Comparison of ENCODE assay signal across 12 cellular contexts in the genomic region with DNA sequence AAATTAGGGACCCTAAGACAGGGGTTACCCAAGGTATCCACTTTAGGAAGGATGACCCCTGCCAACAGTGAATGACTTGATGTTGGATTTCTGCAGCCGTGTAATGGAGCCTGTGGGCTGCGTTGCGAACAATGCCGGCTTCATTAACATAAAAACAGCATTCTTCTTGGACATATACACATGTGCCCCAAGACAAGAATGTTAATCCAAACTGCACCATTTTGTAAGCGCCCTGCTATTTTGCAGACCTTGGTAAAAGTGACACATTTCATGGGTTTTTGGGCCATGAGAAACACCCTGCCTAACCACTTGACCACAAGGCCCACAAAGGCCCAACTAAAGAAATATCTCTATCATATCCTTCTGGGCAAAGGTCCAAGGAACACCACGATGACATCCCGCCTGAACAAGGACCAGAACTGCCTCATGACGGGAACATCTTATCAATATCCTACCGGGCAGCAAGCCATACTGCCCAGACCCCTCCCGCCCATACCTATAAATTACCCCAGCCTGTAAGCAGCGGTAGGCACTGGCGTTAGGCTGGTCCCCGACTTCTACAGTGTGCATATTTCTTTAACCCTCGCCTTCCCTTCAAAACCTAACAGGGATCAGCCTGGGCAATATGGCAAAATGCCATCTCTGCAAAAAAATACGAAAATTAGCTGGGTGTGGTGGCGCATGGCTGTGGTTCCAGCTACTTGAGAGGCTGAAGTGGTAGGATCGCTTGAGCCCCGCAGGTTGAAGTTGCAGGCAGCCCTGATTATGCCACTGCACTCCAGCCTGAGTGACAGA. TPM values are rescaled to one million over a fixed set of nuclear protein-coding genes. Genes with fewer than 3 reads are reported as not detected.
DNase-seq lines count a peak whose midpoint lies in the region; FAIRE-seq and TF ChIP-seq lines count a peak whose summit lies in the region.
"Had no signal": no experiment of that assay in that cellular context is flagged by ENCODE, and none has a peak within 500 bp of the region (broad histone marks: within the 10 kb centered on the region; RNA-seq: fewer than 3 reads in every experiment).

No MANE protein-coding gene starts in this region.

- FAIRE-seq in astrocyte (lab: Jason Lieb, UNC): peak; percentile 13
- FAIRE-seq: islet of Langerhans had no signal

- peak overlapping the region; percentile 16 for H3K27ac ChIP-seq in astrocyte (ENCODE audit: low read depth, low read length)
- H3K27ac ChIP-seq in thyroid gland: peak overlapping the region in 2 of 3 donors; percentile 12 to 58
- H3K27ac ChIP-seq: 22Rv1 had no signal

- H3K27me3 ChIP-seq in astrocyte (ENCODE audit: insufficient read depth, low read length) (no peaks in the 10 kb centered on the region), thyroid gland (no peaks in the 10 kb centered on the region)

- H3K27me3 Mint-ChIP-seq in astrocyte (ENCODE audit: low read depth, unreplicated experiment) (no peaks in the 10 kb centered on the region), immature natural killer cell (ENCODE audit: low read depth in 3 of 3) (peaks cover 6 to 8% (median 6%) of the 10 kb centered on the region in 3 donors)

- H3K4me1 Mint-ChIP-seq in astrocyte (ENCODE audit: low read depth, unreplicated experiment) (peaks cover 9% of the 10 kb centered on the region), immature natural killer cell (peaks cover 16 to 32% of the 10 kb centered on the region in 2 donors)

- no peak overlapping the region for H3K4me3 ChIP-seq in astrocyte (ENCODE audit: insufficient read depth, low read depth, low read length)
- H3K4me3 ChIP-seq in thyroid gland (replicated peaks in 1 of 3): no peak overlapping the region

- H3K4me3 Mint-ChIP-seq in astrocyte (ENCODE audit: unreplicated experiment) (no peak overlapping the region), immature natural killer cell (peak overlapping the region; percentile 29 to 80 (median 40))

- TF ChIP-seq POLR2A in thyroid gland (IDR thresholded peaks at IDR 0.05): no peak

- DNase-seq in DMS153 treated with DMSO at 0.1 percent for 48 hours (lab: John Stamatoyannopoulos, UW; ENCODE audit: unreplicated experiment) (peak; percentile 4), DMS153 (lab: John Stamatoyannopoulos, UW) (no peak), astrocyte (ENCODE audit: low read depth) (peak; percentile 92), immature natural killer cell (peak in 2 of 3 donors; percentile 19), thyroid gland (peak in 1 of 2 donors; percentile 10), NCI-H526 (lab: John Stamatoyannopoulos, UW) (no peak), NAMALWA (ENCODE audit: low spot score) (no peak), Ammon's horn (ENCODE audit: low spot score) (no peak)
- DNase-seq: activated effector memory CD4-positive, alpha-beta T cell treated with anti-CD3 and anti-CD28 coated beads, Interleukin-2, amount 50 U/mL, for 16 hours; T1000 had no signal

- no peak overlapping the region for H2AFZ ChIP-seq in astrocyte (ENCODE audit: low read depth, low read length)

- WGBS in thyroid gland, 2 donors: 45 to 56% methylated on average over 18 of the region's 18 CpGs

- no peaks in the 10 kb centered on the region for H3K9me3 ChIP-seq in astrocyte (ENCODE audit: insufficient read depth, low read depth, low read length)
- H3K9me3 ChIP-seq in thyroid gland: no peaks in the 10 kb centered on the region

- intact Hi-C loops in thyroid gland (cut with DNase I): no loop called here

- TF ChIP-seq CTCF in astrocyte (IDR thresholded peaks at IDR 0.05; ENCODE audit: insufficient read depth, low read depth, low read length) (no peak), thyroid gland (IDR thresholded peaks at IDR 0.05) (no peak)

- H3K27ac Mint-ChIP-seq in astrocyte (ENCODE audit: unreplicated experiment): no peak overlapping the region
- H3K27ac Mint-ChIP-seq in immature natural killer cell: no peak overlapping the region

- H3K4me2 ChIP-seq in astrocyte (ENCODE audit: low read length): peak overlapping the region; percentile 46

- peaks cover 12% of the 10 kb centered on the region for H3K9me3 Mint-ChIP-seq in astrocyte (ENCODE audit: unreplicated experiment)
- peaks cover 0 to 10% (median 0%) of the 10 kb centered on the region in 6 donors for H3K9me3 Mint-ChIP-seq in immature natural killer cell

- no peaks in the 10 kb centered on the region for H3K79me2 ChIP-seq in astrocyte (ENCODE audit: insufficient read depth, low read length)

- H3K9ac ChIP-seq in astrocyte (ENCODE audit: low read length): no peak overlapping the region

- H4K20me1 ChIP-seq in astrocyte (ENCODE audit: insufficient read depth, low read length): no peaks in the 10 kb centered on the region

- H3K4me1 ChIP-seq in astrocyte (ENCODE audit: insufficient read depth, low read length) (peaks cover 15% of the 10 kb centered on the region), thyroid gland (peaks cover 0 to 12% of the 10 kb centered on the region in 2 donors)

- H3K36me3 Mint-ChIP-seq in astrocyte (ENCODE audit: low read depth, unreplicated experiment) (peaks cover 3% of the 10 kb centered on the region), immature natural killer cell (peaks cover 0 to 14% (median 0%) of the 10 kb centered on the region in 3 donors)

- H3K36me3 ChIP-seq in astrocyte (ENCODE audit: insufficient read depth, low read length) (no peaks in the 10 kb centered on the region), thyroid gland (no peaks in the 10 kb centered on the region)

RNA-seq across cellular contexts. Expression of a gene that starts 9.7 kb away (rescaled TPM):
- total RNA-seq in astrocyte (8.8 and 9.4 TPM in 2 replicates), thyroid gland (1 to 10 TPM in 3 of 4 donors, under 1 TPM in 1; 0.78 to 2.6 (median 1.6) TPM)
- polyA plus RNA-seq in immature natural killer cell: under 1 TPM in 2 of 3 donors, not detected in 1; 0.09 to 0.10 TPM

RNA-seq across cellular contexts. Expression of a gene that starts 50.3 kb away (rescaled TPM):
- total RNA-seq in astrocyte (20.5 and 21.4 TPM in 2 replicates), thyroid gland (1 to 10 TPM; 3.0 to 6.5 (median 4.9) TPM)
- polyA plus RNA-seq in immature natural killer cell: 1 to 10 TPM; 1.5 to 3.1 (median 2.4) TPM

Comparison
In these comparisons a context has a peak if more than half of its experiments do, and no peak if none do; other contexts are left out.
1. DNase-seq: peak in DMS153 treated with DMSO at 0.1 percent for 48 hours (single experiment), astrocyte (single experiment) and immature natural killer cell (2 of 3); none in DMS153 (single experiment), NCI-H526 (0 of 2), NAMALWA (single experiment) and Ammon's horn (single experiment).